ENCODE assay signal across 1 cellular context in the genomic region with DNA sequence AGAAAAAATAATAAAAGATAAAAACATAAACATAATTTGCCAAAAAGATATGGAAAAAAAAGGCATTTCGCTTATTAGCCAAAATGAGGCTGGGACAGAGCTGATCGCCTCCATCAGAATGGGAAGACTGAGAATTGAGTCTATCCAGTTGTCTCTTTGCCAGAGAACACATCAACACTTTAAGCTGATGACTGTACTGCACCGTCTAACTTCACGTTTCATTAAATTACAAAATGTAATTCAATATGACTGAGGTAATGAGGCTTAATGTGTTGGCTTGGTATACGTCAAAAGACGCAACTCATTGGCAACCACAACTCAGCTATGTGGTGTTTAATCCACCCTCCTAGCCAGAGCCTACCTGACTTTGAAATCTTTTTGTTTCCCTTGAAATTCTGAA.
TF ChIP-seq lines count a peak whose summit lies in the region.

No MANE protein-coding gene starts in this region.

TF ChIP-seq in HEK293, 187 proteins besides CTCF, POLR2A, EP300 and RAD21 (continued from another document and continues in another):
- TF ChIP-seq, protein P1, sequence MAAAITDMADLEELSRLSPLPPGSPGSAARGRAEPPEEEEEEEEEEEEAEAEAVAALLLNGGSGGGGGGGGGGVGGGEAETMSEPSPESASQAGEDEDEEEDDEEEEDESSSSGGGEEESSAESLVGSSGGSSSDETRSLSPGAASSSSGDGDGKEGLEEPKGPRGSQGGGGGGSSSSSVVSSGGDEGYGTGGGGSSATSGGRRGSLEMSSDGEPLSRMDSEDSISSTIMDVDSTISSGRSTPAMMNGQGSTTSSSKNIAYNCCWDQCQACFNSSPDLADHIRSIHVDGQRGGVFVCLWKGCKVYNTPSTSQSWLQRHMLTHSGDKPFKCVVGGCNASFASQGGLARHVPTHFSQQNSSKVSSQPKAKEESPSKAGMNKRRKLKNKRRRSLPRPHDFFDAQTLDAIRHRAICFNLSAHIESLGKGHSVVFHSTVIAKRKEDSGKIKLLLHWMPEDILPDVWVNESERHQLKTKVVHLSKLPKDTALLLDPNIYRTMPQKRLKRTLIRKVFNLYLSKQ (tag by site-specific recombination; IDR thresholded peaks at IDR 0.05; ENCODE audit: borderline replicate concordance), result no peak
- TF ChIP-seq ZNF221 (tag by site-specific recombination; IDR thresholded peaks at IDR 0.05; ENCODE audit: borderline replicate concordance) (no peak), ZFP41 (tag by site-specific recombination; IDR thresholded peaks at IDR 0.05; ENCODE audit: borderline replicate concordance) (no peak), ZBTB7A (tag by site-specific recombination; IDR thresholded peaks at IDR 0.05; ENCODE audit: low read depth) (no peak), ZNF155 (tag by site-specific recombination; IDR thresholded peaks at IDR 0.05) (no peak), ZNF658 (tag by site-specific recombination; IDR thresholded peaks at IDR 0.05) (no peak), ZNF747 (tag by site-specific recombination; IDR thresholded peaks at IDR 0.05) (no peak), ZNF354C (tag by site-specific recombination; IDR thresholded peaks at IDR 0.05; ENCODE audit: borderline replicate concordance, low read depth) (no peak), MYNN (tag by site-specific recombination; IDR thresholded peaks at IDR 0.05; ENCODE audit: borderline replicate concordance) (no peak), ZNF654 (tag by site-specific recombination; IDR thresholded peaks at IDR 0.05; ENCODE audit: low read depth) (no peak), ZNF670 (tag by site-specific recombination; IDR thresholded peaks at IDR 0.05; ENCODE audit: low read depth) (no peak), ZNF341 (tag by site-specific recombination; IDR thresholded peaks at IDR 0.05; ENCODE audit: low read depth) (no peak), OSR2 (tag by site-specific recombination; IDR thresholded peaks at IDR 0.05) (0 out of 2 replicates have a peak, but pooled peaks have one; percentile 22), ZNF211 (tag by site-specific recombination; IDR thresholded peaks at IDR 0.05; ENCODE audit: low read depth) (no peak), EGR2 (tag by site-specific recombination; IDR thresholded peaks at IDR 0.05; ENCODE audit: low read depth) (no peak), ZNF16 (tag by site-specific recombination; IDR thresholded peaks at IDR 0.05; ENCODE audit: low read depth) (no peak), ZNF335 (tag by site-specific recombination; conservative IDR thresholded peaks at IDR 0.05) (no peak), ZNF529 (tag by site-specific recombination; IDR thresholded peaks at IDR 0.05; ENCODE audit: insufficient replicate concordance) (no peak), ZNF24 (tag by site-specific recombination; IDR thresholded peaks at IDR 0.05) (no peak), ZNF521 (tag by site-specific recombination; IDR thresholded peaks at IDR 0.05) (no peak), RBAK (tag by site-specific recombination; IDR thresholded peaks at IDR 0.05) (no peak), ZNF169 (tag by site-specific recombination; IDR thresholded peaks at IDR 0.05) (no peak), GLI2 (tag by site-specific recombination; IDR thresholded peaks at IDR 0.05; ENCODE audit: borderline replicate concordance, low read depth) (no peak), ZBTB8A (tag by site-specific recombination; IDR thresholded peaks at IDR 0.05) (no peak), YY2 (tag by site-specific recombination; IDR thresholded peaks at IDR 0.05) (no peak), ZNF555 (tag by site-specific recombination; conservative IDR thresholded peaks at IDR 0.05) (no peak), ZNF629 (tag by site-specific recombination; IDR thresholded peaks at IDR 0.05) (peak; percentile 92), ZNF791 (tag by site-specific recombination; IDR thresholded peaks at IDR 0.05) (no peak), ZNF837 (tag by site-specific recombination; IDR thresholded peaks at IDR 0.05) (no peak), KLF10 (tag by site-specific recombination; IDR thresholded peaks at IDR 0.05) (no peak), SCRT2 (tag by site-specific recombination; IDR thresholded peaks at IDR 0.05) (0 out of 2 replicates have a peak, but pooled peaks have one; percentile 20), ZNF23 (tag by site-specific recombination; IDR thresholded peaks at IDR 0.05; ENCODE audit: borderline replicate concordance) (no peak), KLF7 (tag by site-specific recombination; IDR thresholded peaks at IDR 0.05; ENCODE audit: borderline replicate concordance) (no peak), ZNF10 (tag by site-specific recombination; IDR thresholded peaks at IDR 0.05) (peak; percentile 53; the same call in 1 of the 2 replicates), ZNF785 (tag by site-specific recombination; IDR thresholded peaks at IDR 0.05) (no peak), PRDM1 (tag by site-specific recombination; IDR thresholded peaks at IDR 0.05) (no peak), ZNF626 (tag by site-specific recombination; IDR thresholded peaks at IDR 0.05) (no peak), ZNF311 (tag by site-specific recombination; IDR thresholded peaks at IDR 0.05; ENCODE audit: borderline replicate concordance) (no peak), HOXC10 (CRISPR knock-in tag; IDR thresholded peaks at IDR 0.05) (no peak), ZNF302 (tag by site-specific recombination; IDR thresholded peaks at IDR 0.05; ENCODE audit: low read depth) (no peak), ZNF184 (tag by site-specific recombination; IDR thresholded peaks at IDR 0.05) (peak; percentile 83; the same call in 1 of the 2 replicates), ZNF266 (tag by site-specific recombination; IDR thresholded peaks at IDR 0.05; ENCODE audit: low read depth) (no peak), ZNF792 (tag by site-specific recombination; IDR thresholded peaks at IDR 0.05) (no peak)
- TF ChIP-seq, protein P2, sequence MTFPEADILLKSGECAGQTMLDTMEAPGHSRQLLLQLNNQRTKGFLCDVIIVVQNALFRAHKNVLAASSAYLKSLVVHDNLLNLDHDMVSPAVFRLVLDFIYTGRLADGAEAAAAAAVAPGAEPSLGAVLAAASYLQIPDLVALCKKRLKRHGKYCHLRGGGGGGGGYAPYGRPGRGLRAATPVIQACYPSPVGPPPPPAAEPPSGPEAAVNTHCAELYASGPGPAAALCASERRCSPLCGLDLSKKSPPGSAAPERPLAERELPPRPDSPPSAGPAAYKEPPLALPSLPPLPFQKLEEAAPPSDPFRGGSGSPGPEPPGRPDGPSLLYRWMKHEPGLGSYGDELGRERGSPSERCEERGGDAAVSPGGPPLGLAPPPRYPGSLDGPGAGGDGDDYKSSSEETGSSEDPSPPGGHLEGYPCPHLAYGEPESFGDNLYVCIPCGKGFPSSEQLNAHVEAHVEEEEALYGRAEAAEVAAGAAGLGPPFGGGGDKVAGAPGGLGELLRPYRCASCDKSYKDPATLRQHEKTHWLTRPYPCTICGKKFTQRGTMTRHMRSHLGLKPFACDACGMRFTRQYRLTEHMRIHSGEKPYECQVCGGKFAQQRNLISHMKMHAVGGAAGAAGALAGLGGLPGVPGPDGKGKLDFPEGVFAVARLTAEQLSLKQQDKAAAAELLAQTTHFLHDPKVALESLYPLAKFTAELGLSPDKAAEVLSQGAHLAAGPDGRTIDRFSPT (tag by site-specific recombination; IDR thresholded peaks at IDR 0.05), result 0 out of 2 replicates have a peak, but pooled peaks have one; percentile 60
- TF ChIP-seq, protein P3, sequence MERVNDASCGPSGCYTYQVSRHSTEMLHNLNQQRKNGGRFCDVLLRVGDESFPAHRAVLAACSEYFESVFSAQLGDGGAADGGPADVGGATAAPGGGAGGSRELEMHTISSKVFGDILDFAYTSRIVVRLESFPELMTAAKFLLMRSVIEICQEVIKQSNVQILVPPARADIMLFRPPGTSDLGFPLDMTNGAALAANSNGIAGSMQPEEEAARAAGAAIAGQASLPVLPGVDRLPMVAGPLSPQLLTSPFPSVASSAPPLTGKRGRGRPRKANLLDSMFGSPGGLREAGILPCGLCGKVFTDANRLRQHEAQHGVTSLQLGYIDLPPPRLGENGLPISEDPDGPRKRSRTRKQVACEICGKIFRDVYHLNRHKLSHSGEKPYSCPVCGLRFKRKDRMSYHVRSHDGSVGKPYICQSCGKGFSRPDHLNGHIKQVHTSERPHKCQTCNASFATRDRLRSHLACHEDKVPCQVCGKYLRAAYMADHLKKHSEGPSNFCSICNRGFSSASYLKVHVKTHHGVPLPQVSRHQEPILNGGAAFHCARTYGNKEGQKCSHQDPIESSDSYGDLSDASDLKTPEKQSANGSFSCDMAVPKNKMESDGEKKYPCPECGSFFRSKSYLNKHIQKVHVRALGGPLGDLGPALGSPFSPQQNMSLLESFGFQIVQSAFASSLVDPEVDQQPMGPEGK (tag by site-specific recombination; IDR thresholded peaks at IDR 0.05), result 0 out of 2 replicates have a peak, but pooled peaks have one; percentile 17
- TF ChIP-seq, protein P4, sequence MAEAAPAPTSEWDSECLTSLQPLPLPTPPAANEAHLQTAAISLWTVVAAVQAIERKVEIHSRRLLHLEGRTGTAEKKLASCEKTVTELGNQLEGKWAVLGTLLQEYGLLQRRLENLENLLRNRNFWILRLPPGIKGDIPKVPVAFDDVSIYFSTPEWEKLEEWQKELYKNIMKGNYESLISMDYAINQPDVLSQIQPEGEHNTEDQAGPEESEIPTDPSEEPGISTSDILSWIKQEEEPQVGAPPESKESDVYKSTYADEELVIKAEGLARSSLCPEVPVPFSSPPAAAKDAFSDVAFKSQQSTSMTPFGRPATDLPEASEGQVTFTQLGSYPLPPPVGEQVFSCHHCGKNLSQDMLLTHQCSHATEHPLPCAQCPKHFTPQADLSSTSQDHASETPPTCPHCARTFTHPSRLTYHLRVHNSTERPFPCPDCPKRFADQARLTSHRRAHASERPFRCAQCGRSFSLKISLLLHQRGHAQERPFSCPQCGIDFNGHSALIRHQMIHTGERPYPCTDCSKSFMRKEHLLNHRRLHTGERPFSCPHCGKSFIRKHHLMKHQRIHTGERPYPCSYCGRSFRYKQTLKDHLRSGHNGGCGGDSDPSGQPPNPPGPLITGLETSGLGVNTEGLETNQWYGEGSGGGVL (tag by site-specific recombination; IDR thresholded peaks at IDR 0.05), result 0 out of 2 replicates have a peak, but pooled peaks have one; percentile 9
- TF ChIP-seq, protein P5, sequence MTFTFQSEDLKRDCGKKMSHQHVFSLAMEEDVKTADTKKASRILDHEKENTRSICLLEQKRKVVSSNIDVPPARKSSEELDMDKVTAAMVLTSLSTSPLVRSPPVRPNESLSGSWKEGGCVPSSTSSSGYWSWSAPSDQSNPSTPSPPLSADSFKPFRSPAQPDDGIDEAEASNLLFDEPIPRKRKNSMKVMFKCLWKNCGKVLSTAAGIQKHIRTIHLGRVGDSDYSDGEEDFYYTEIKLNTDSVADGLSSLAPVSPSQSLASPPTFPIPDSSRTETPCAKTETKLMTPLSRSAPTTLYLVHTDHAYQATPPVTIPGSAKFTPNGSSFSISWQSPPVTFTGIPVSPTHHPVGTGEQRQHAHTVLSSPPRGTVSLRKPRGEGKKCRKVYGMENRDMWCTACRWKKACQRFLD (tag by site-specific recombination; IDR thresholded peaks at IDR 0.05), result no peak
- TF ChIP-seq, protein P6, sequence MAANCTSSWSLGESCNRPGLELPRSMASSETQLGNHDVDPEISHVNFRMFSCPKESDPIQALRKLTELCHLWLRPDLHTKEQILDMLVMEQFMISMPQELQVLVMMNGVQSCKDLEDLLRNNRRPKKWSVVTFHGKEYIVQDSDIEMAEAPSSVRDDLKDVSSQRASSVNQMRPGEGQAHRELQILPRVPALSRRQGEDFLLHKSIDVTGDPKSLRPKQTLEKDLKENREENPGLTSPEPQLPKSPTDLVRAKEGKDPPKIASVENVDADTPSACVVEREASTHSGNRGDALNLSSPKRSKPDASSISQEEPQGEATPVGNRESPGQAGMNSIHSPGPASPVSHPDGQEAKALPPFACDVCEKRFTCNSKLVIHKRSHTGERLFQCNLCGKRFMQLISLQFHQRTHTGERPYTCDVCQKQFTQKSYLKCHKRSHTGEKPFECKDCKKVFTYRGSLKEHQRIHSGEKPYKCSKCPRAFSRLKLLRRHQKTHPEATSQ (tag by site-specific recombination; IDR thresholded peaks at IDR 0.05), result no peak
- TF ChIP-seq, protein P7, sequence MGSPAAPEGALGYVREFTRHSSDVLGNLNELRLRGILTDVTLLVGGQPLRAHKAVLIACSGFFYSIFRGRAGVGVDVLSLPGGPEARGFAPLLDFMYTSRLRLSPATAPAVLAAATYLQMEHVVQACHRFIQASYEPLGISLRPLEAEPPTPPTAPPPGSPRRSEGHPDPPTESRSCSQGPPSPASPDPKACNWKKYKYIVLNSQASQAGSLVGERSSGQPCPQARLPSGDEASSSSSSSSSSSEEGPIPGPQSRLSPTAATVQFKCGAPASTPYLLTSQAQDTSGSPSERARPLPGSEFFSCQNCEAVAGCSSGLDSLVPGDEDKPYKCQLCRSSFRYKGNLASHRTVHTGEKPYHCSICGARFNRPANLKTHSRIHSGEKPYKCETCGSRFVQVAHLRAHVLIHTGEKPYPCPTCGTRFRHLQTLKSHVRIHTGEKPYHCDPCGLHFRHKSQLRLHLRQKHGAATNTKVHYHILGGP (tag by site-specific recombination; IDR thresholded peaks at IDR 0.05), result no peak
- TF ChIP-seq, protein P8, sequence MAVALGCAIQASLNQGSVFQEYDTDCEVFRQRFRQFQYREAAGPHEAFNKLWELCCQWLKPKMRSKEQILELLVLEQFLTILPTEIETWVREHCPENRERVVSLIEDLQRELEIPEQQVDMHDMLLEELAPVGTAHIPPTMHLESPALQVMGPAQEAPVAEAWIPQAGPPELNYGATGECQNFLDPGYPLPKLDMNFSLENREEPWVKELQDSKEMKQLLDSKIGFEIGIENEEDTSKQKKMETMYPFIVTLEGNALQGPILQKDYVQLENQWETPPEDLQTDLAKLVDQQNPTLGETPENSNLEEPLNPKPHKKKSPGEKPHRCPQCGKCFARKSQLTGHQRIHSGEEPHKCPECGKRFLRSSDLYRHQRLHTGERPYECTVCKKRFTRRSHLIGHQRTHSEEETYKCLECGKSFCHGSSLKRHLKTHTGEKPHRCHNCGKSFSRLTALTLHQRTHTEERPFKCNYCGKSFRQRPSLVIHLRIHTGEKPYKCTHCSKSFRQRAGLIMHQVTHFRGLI (tag by site-specific recombination; IDR thresholded peaks at IDR 0.05), result no peak
- TF ChIP-seq, protein P9, sequence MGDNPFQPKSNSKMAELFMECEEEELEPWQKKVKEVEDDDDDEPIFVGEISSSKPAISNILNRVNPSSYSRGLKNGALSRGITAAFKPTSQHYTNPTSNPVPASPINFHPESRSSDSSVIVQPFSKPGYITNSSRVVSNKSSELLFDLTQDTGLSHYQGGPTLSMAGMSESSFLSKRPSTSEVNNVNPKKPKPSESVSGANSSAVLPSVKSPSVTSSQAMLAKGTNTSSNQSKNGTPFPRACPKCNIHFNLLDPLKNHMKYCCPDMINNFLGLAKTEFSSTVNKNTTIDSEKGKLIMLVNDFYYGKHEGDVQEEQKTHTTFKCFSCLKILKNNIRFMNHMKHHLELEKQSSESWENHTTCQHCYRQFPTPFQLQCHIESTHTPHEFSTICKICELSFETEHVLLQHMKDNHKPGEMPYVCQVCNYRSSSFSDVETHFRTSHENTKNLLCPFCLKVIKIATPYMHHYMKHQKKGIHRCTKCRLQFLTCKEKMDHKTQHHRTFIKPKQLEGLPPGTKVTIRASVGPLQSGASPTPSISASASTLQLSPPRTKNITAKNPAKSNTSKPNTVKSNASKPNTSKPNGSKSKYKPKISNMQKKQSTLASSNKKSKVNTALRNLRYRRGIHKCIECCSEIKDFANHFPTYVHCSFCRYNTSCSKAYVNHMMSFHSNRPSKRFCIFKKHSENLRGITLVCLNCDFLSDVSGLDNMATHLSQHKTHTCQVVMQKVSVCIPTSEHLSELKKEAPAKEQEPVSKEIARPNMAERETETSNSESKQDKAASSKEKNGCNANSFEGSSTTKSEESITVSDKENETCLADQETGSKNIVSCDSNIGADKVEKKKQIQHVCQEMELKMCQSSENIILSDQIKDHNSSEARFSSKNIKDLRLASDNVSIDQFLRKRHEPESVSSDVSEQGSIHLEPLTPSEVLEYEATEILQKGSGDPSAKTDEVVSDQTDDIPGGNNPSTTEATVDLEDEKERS (tag by site-specific recombination; IDR thresholded peaks at IDR 0.05), result no peak
